Comparison of ENCODE assay signal across 29 cellular contexts in genomic region chr10:22150842-22151241, GRCh38.
A peak's percentile ranks its signal among the peaks of the same experiment; 100 is the strongest.
DNase-seq lines count a peak whose midpoint lies in the region; ATAC-seq, FAIRE-seq and TF ChIP-seq lines count a peak whose summit lies in the region.
"Had no signal": no experiment of that assay in that cellular context is flagged by ENCODE, and none has a peak within 500 bp of the region (broad histone marks: within the 10 kb centered on the region; RNA-seq: fewer than 3 reads in every experiment).

No MANE protein-coding gene starts in this region.

- in situ Hi-C loops in K562 (cut with MboI): no loop called here

- TF ChIP-seq CTCF in K562 (IDR thresholded peaks at IDR 0.05 in 2 of 3, conservative IDR thresholded peaks at IDR 0.05 in 1 of 3; ENCODE audit: insufficient read depth in 2 of 3, low read depth in 1 of 3, low read length in 3 of 3): no peak

- no peaks in the 10 kb centered on the region for H4K20me1 ChIP-seq in K562 (replicated peaks; ENCODE audit: control insufficient read depth, insufficient read depth, low read length)
- H4K20me1 ChIP-seq: BLaER1; BLaER1 treated with 17β-estradiol and CSF1 and Interleukin-3, amounts not matched to agents 10 nM and 100 nM had no signal

- peaks cover 2% of the 10 kb centered on the region; the same call in 1 of the 2 replicates for H3K9me3 ChIP-seq in K562 (replicated peaks; ENCODE audit: control insufficient read depth, insufficient read depth, low read depth, low read length)

- H3K27me3 ChIP-seq in K562 (ENCODE audit: control insufficient read depth in 2 of 2, insufficient read depth in 2 of 2, low read length in 2 of 2): no peaks in the 10 kb centered on the region
- H3K27me3 ChIP-seq: BE2C; BLaER1; BLaER1 treated with 17β-estradiol and CSF1 and Interleukin-3, amounts not matched to agents 10 nM and 100 nM had no signal

- CTCF ChIA-PET in K562 (lab: Yijun Ruan, JAX; ENCODE audit: low intra/inter-chr PET ratio): no interaction called here

- ATAC-seq in K562 (no peak), HG02870 (IDR thresholded peaks at IDR 0.05; ENCODE audit: unreplicated experiment) (no peak)
- ATAC-seq: A549; CD8-positive, alpha-beta T cell had no signal

- POLR2A ChIA-PET in K562 (lab: Yijun Ruan, JAX): no interaction called here

- no peaks in the 10 kb centered on the region for H3K79me2 ChIP-seq in K562 (ENCODE audit: control insufficient read depth, insufficient read depth, low read length)

- DNase-seq in K562 (ENCODE audit: extremely low read depth in 1 of 4, low spot score in 3 of 4): no peak
- DNase-seq: 8988T; ACHN; AML-193; BE2C; C1 segment of cervical spinal cord; Caco-2; Calu3; CD4-positive, alpha-beta memory T cell; CD4-positive, alpha-beta T cell; CD4-positive, CD25-positive, alpha-beta regulatory T cell; CD8-positive, alpha-beta memory T cell; CD8-positive, alpha-beta T cell; COR-L47; DMS 273 treated with DMSO at 0.1 percent for 48 hours; DMS153; DMS53; DMS79; DMS79 treated with DMSO at 0.1 percent for 48 hours; DND-41; EL had no signal

- H3K9me1 ChIP-seq in K562 (ENCODE audit: control insufficient read depth, insufficient read depth, low read length): no peaks in the 10 kb centered on the region

- TF ChIP-seq POLR2A in K562 (conservative IDR thresholded peaks at IDR 0.05): no peak

- 19% methylated on average over 1 of the region's 1 CpG for WGBS in K562 (ENCODE audit: insufficient coverage, low coverage, missing lambda C conversion rate)

- no peak for TF ChIP-seq EP300 in K562 (IDR thresholded peaks at IDR 0.05; ENCODE audit: low read length)

- no peak overlapping the region for H3K4me2 ChIP-seq in K562 (ENCODE audit: insufficient read depth, low read length)
- H3K4me2 ChIP-seq: A549; BLaER1; BLaER1 treated with 17β-estradiol and CSF1 and Interleukin-3, amounts not matched to agents 10 nM and 100 nM had no signal

- H3K9ac ChIP-seq in K562 (ENCODE audit: insufficient read depth in 1 of 2, low read depth in 2 of 2, low read length in 2 of 2): no peak overlapping the region
- H3K9ac ChIP-seq: BLaER1; BLaER1 treated with 17β-estradiol and CSF1 and Interleukin-3, amounts not matched to agents 10 nM and 100 nM had no signal

- H2AFZ ChIP-seq in K562 (ENCODE audit: low read depth, low read length): no peak overlapping the region

- H3K27ac ChIP-seq in K562 (ENCODE audit: extremely low read depth, low read depth, low read length): no peak overlapping the region
- H3K27ac ChIP-seq: 22Rv1; A549; BLaER1; BLaER1 treated with 17β-estradiol and CSF1 and Interleukin-3, amounts not matched to agents 10 nM and 100 nM; C4-2B had no signal

- no peaks in the 10 kb centered on the region for H3K4me1 ChIP-seq in K562 (replicated peaks in 1 of 2; ENCODE audit: control insufficient read depth in 2 of 2, insufficient read depth in 2 of 2, low read length in 2 of 2)
- H3K4me1 ChIP-seq: A549; BE2C; BLaER1; BLaER1 treated with 17β-estradiol and CSF1 and Interleukin-3, amounts not matched to agents 10 nM and 100 nM; Caco-2 had no signal

- no peak overlapping the region for H3K4me3 ChIP-seq in K562
- H3K4me3 ChIP-seq: A549; BLaER1; BLaER1 treated with 17β-estradiol and CSF1 and Interleukin-3, amounts not matched to agents 10 nM and 100 nM had no signal

- H3K36me3 ChIP-seq in K562 (ENCODE audit: control insufficient read depth, insufficient read depth, low read length): no peaks in the 10 kb centered on the region
- H3K36me3 ChIP-seq: BE2C; BLaER1; BLaER1 treated with 17β-estradiol and CSF1 and Interleukin-3, amounts not matched to agents 10 nM and 100 nM had no signal

- no peak for FAIRE-seq in K562 (lab: Jason Lieb, UNC)
- FAIRE-seq: A204.1, A549, D721Med had no signal

- intact Hi-C loops in K562 (cut with micrococcal nuclease): no loop called here

- no peak for TF ChIP-seq RAD21 in K562 (CRISPR knock-in tag; conservative IDR thresholded peaks at IDR 0.05 in 1 of 2, IDR thresholded peaks at IDR 0.05 in 1 of 2)

- BruUV-seq in K562 (replicated peaks; lab: Mats Ljungman, UMichigan): no TSS peak

TF ChIP-seq in K562, 482 proteins besides CTCF, POLR2A, EP300 and RAD21:
- TF ChIP-seq ZNF324 (CRISPR knock-in tag; IDR thresholded peaks at IDR 0.05) (peak; percentile 91), FOSL1 (tag; conservative IDR thresholded peaks at IDR 0.05) (no peak), MXI1 (IDR thresholded peaks at IDR 0.05; ENCODE audit: low read depth, low read length) (no peak), HDAC8 (tag; IDR thresholded peaks at IDR 0.05) (no peak), MAZ (CRISPR knock-in tag; conservative IDR thresholded peaks at IDR 0.05 in 1 of 2, IDR thresholded peaks at IDR 0.05 in 1 of 2) (no peak), HDAC3 (IDR thresholded peaks at IDR 0.05; ENCODE audit: borderline replicate concordance, partially characterized antibody) (no peak), MEIS2 (IDR thresholded peaks at IDR 0.05; ENCODE audit: partially characterized antibody) (no peak)
